Comparison of ENCODE assay signal across 17 cellular contexts in genomic region chr4:82447886-82448285, GRCh38. TPM values are rescaled to one million over a fixed set of nuclear protein-coding genes. Genes with fewer than 3 reads are reported as not detected.
A peak's percentile ranks its signal among the peaks of the same experiment; 100 is the strongest.
DNase-seq lines count a peak whose midpoint lies in the region; ATAC-seq and TF ChIP-seq lines count a peak whose summit lies in the region.
"Had no signal": no experiment of that assay in that cellular context is flagged by ENCODE, and none has a peak within 500 bp of the region (broad histone marks: within the 10 kb centered on the region; RNA-seq: fewer than 3 reads in every experiment).

No MANE protein-coding gene starts in this region.

- peaks cover 2% of the 10 kb centered on the region for H3K79me2 ChIP-seq in trophoblast cell (ENCODE audit: control insufficient read depth, insufficient read depth, low read length, poor library complexity)

- intact Hi-C loops in activated CD4-positive, alpha-beta T cell treated with anti-CD3 and anti-CD28 coated beads for 36 hours (cut with DNase I, micrococcal nuclease) = no loop called here
- intact Hi-C loops in dendritic cell treated with granulocyte-macrophage colony-stimulating factor and Interleukin-4, amounts not matched to agents 40 ng/mL and 50 ng/mL, for 4 days (cut with micrococcal nuclease) = no loop called here

- no peaks in the 10 kb centered on the region for H3K9me3 ChIP-seq in trophoblast cell (ENCODE audit: insufficient read depth, low read depth, low read length)
- H3K9me3 ChIP-seq: Caco-2, HAP-1 had no signal

- H3K14ac ChIP-seq in trophoblast cell (ENCODE audit: low read length) = no peak overlapping the region

- no peak overlapping the region for H4K12ac ChIP-seq in trophoblast cell (ENCODE audit: low read depth, low read length)

- H3K27ac ChIP-seq in trophoblast cell (ENCODE audit: low read depth, low read length) = no peak overlapping the region

- no peak overlapping the region for H3K4ac ChIP-seq in trophoblast cell (ENCODE audit: low read depth, low read length)

- no peak overlapping the region for H2AK5ac ChIP-seq in trophoblast cell (ENCODE audit: low read length)

- H3K27me3 ChIP-seq in trophoblast cell (ENCODE audit: insufficient read depth, low read length) = no peaks in the 10 kb centered on the region

- no peak for TF ChIP-seq CTCF in WTC11 (IDR thresholded peaks at IDR 0.05)

- H3K23ac ChIP-seq in trophoblast cell (ENCODE audit: low read length) = no peak overlapping the region

- H2BK12ac ChIP-seq in trophoblast cell (ENCODE audit: low read length) = no peak overlapping the region

- no peak overlapping the region for H2AFZ ChIP-seq in trophoblast cell (ENCODE audit: insufficient read depth, low read length, poor library complexity)

- H3K36me3 ChIP-seq in trophoblast cell (ENCODE audit: control insufficient read depth in 1 of 2, insufficient read depth in 2 of 2, low read length in 2 of 2) = peaks cover 22 to 24% of the 10 kb centered on the region in 2 experiments

- no peak overlapping the region for H4K91ac ChIP-seq in trophoblast cell (ENCODE audit: low read depth, low read length)

- peaks cover 12% of the 10 kb centered on the region for H3K4me1 Mint-ChIP-seq in activated CD4-positive, alpha-beta T cell treated with anti-CD3 and anti-CD28 coated beads for 36 hours
- H3K4me1 Mint-ChIP-seq in WTC11 = no peaks in the 10 kb centered on the region; the same call in 1 of the 2 replicates
- no peaks in the 10 kb centered on the region for H3K4me1 Mint-ChIP-seq in dendritic cell treated with granulocyte-macrophage colony-stimulating factor and Interleukin-4, amounts not matched to agents 40 ng/mL and 50 ng/mL, for 4 days (ENCODE audit: low read depth)

- no CpG with 5 or more reads among the region's 1 CpG for WGBS in trophoblast cell (ENCODE audit: extremely low coverage, insufficient coverage, insufficient read length)

- H3K4me3 ChIP-seq in trophoblast cell (ENCODE audit: low read depth, low read length) = no peak overlapping the region
- H3K4me3 ChIP-seq: HAP-1 had no signal

- ATAC-seq in activated CD4-positive, alpha-beta T cell treated with anti-CD3 and anti-CD28 coated beads for 36 hours = no peak
- no peak for ATAC-seq in WTC11
- ATAC-seq in GM21515 (IDR thresholded peaks at IDR 0.05; ENCODE audit: unreplicated experiment) = no peak

- POLR2A ChIA-PET in activated CD4-positive, alpha-beta T cell treated with anti-CD3 and anti-CD28 coated beads for 36 hours (lab: Charles Lee) = no interaction called here
- POLR2A ChIA-PET in WTC11 (lab: Charles Lee) = interaction anchor here (1.3 kb wide), 1 partner anchor 19 kb away, joined by 4 read pairs; no protein-coding TSS in a partner anchor

- no peak overlapping the region for H4K8ac ChIP-seq in trophoblast cell (ENCODE audit: low read depth, low read length)

- H3K9ac ChIP-seq in trophoblast cell (ENCODE audit: low read length) = no peak overlapping the region

- H3K18ac ChIP-seq in trophoblast cell (ENCODE audit: low read length) = no peak overlapping the region

- CTCF ChIA-PET in activated CD4-positive, alpha-beta T cell treated with anti-CD3 and anti-CD28 coated beads for 36 hours (lab: Charles Lee) = interaction anchor here (0.6 kb wide), 1 partner anchor 11 kb away, joined by 3 read pairs; no protein-coding TSS in a partner anchor
- CTCF ChIA-PET in WTC11 (lab: Charles Lee) = no interaction called here

- peaks cover 2% of the 10 kb centered on the region for H3K79me1 ChIP-seq in trophoblast cell (ENCODE audit: low read length)

- H3K4me1 ChIP-seq in trophoblast cell (ENCODE audit: control insufficient read depth in 1 of 2, insufficient read depth in 2 of 2, low read length in 2 of 2) = peaks cover 0 to 2% of the 10 kb centered on the region in 2 experiments
- H3K4me1 ChIP-seq: Caco-2 had no signal

- H2BK120ac ChIP-seq in trophoblast cell (ENCODE audit: insufficient read depth, low read length, poor library complexity) = no peak overlapping the region

- H3K4me2 ChIP-seq in trophoblast cell (ENCODE audit: low read length) = no peak overlapping the region

- no peaks in the 10 kb centered on the region for H3K27me3 Mint-ChIP-seq in activated CD4-positive, alpha-beta T cell treated with anti-CD3 and anti-CD28 coated beads for 36 hours
- H3K27me3 Mint-ChIP-seq in WTC11 (ENCODE audit: low read depth) = no peaks in the 10 kb centered on the region
- H3K27me3 Mint-ChIP-seq in dendritic cell treated with granulocyte-macrophage colony-stimulating factor and Interleukin-4, amounts not matched to agents 40 ng/mL and 50 ng/mL, for 4 days = no peaks in the 10 kb centered on the region

- DNase-seq in activated CD4-positive, alpha-beta T cell treated with anti-CD3 and anti-CD28 coated beads for 36 hours = no peak
- no peak for DNase-seq in activated CD4-positive, alpha-beta T cell treated with anti-CD3 and anti-CD28 coated beads for 1 hour
- DNase-seq in WTC11 (ENCODE audit: low spot score) = no peak
- DNase-seq in trophoblast cell = peak; percentile 60 to 94
- no peak for DNase-seq in NCI-H524 (lab: John Stamatoyannopoulos, UW)
- no peak for DNase-seq in stimulated activated naive CD4-positive, alpha-beta T cell (lab: John Stamatoyannopoulos, UW)
- DNase-seq: 8988T, Caco-2, IMR-90, NCI-H1417 treated with DMSO at 0.1 percent for 48 hours, NCI-H187 treated with DMSO at 0.1 percent for 48 hours, NCI-H2227 treated with DMSO at 0.1 percent for 48 hours, NCI-H510A treated with DMSO at 0.1 percent for 48 hours had no signal

- no peak overlapping the region for H3K4me3 Mint-ChIP-seq in activated CD4-positive, alpha-beta T cell treated with anti-CD3 and anti-CD28 coated beads for 36 hours
- H3K4me3 Mint-ChIP-seq in WTC11 = no peak overlapping the region
- no peak overlapping the region for H3K4me3 Mint-ChIP-seq in dendritic cell treated with granulocyte-macrophage colony-stimulating factor and Interleukin-4, amounts not matched to agents 40 ng/mL and 50 ng/mL, for 4 days
- H3K4me3 Mint-ChIP-seq: CD14-positive monocyte had no signal

- H3K36me3 Mint-ChIP-seq in activated CD4-positive, alpha-beta T cell treated with anti-CD3 and anti-CD28 coated beads for 36 hours (ENCODE audit: low read depth) = peaks cover 44% of the 10 kb centered on the region
- H3K36me3 Mint-ChIP-seq in WTC11 = peaks cover 54% of the 10 kb centered on the region
- H3K36me3 Mint-ChIP-seq in dendritic cell treated with granulocyte-macrophage colony-stimulating factor and Interleukin-4, amounts not matched to agents 40 ng/mL and 50 ng/mL, for 4 days (ENCODE audit: low read depth) = peaks cover 64% of the 10 kb centered on the region

- no peaks in the 10 kb centered on the region for H3K9me3 Mint-ChIP-seq in activated CD4-positive, alpha-beta T cell treated with anti-CD3 and anti-CD28 coated beads for 36 hours (ENCODE audit: low read depth)
- no peaks in the 10 kb centered on the region for H3K9me3 Mint-ChIP-seq in WTC11
- H3K9me3 Mint-ChIP-seq in dendritic cell treated with granulocyte-macrophage colony-stimulating factor and Interleukin-4, amounts not matched to agents 40 ng/mL and 50 ng/mL, for 4 days = no peaks in the 10 kb centered on the region

- H3K27ac Mint-ChIP-seq in activated CD4-positive, alpha-beta T cell treated with anti-CD3 and anti-CD28 coated beads for 36 hours = peak overlapping the region; percentile 19
- H3K27ac Mint-ChIP-seq in WTC11 = peak overlapping the region; percentile 60; the same call in 1 of the 2 replicates
- H3K27ac Mint-ChIP-seq in dendritic cell treated with granulocyte-macrophage colony-stimulating factor and Interleukin-4, amounts not matched to agents 40 ng/mL and 50 ng/mL, for 4 days = peak overlapping the region; percentile 12

- no peak overlapping the region for H2BK5ac ChIP-seq in trophoblast cell (ENCODE audit: low read depth, low read length, poor library complexity)

TF ChIP-seq in WTC11, 78 proteins besides CTCF, POLR2A, EP300 and RAD21 (continues in another document):
- TF ChIP-seq JUN (CRISPR knock-in tag; IDR thresholded peaks at IDR 0.05) (no peak), AFF4 (CRISPR knock-in tag; IDR thresholded peaks at IDR 0.05; ENCODE audit: borderline replicate concordance) (no peak), ZNF423 (CRISPR knock-in tag; IDR thresholded peaks at IDR 0.05) (no peak), IRF1 (CRISPR knock-in tag; IDR thresholded peaks at IDR 0.05) (no peak)

RNA-seq across cellular contexts. Expression of gene ENOPH1, which starts 17.5 kb away (rescaled TPM):
- 10 to 100 TPM; 60.1 to 81.8 TPM for total RNA-seq in activated CD4-positive, alpha-beta T cell treated with anti-CD3 and anti-CD28 coated beads for 36 hours
- 72.3 to 78.3 TPM (median 75.0 TPM) in 3 replicates for total RNA-seq in WTC11 (2021)
- 23.2 and 23.9 TPM in 2 replicates for polyA plus RNA-seq in trophoblast cell (2013)

RNA-seq across cellular contexts. Expression of gene HNRNPDL, which starts 17.6 kb away (rescaled TPM):
- 100 to 1,000 TPM; 308 to 345 TPM for total RNA-seq in activated CD4-positive, alpha-beta T cell treated with anti-CD3 and anti-CD28 coated beads for 36 hours
- 346 to 361 TPM (median 359 TPM) in 3 replicates for total RNA-seq in WTC11 (2021)
- polyA plus RNA-seq in trophoblast cell (2013) = 325 and 327 TPM in 2 replicates

Comparison
In these comparisons a context has a peak if more than half of its experiments do, and no peak if none do; other contexts are left out.
1. DNase-seq: peak in trophoblast cell (2 of 2); none in activated CD4-positive, alpha-beta T cell treated with anti-CD3 and anti-CD28 coated beads for 36 hours (single experiment), activated CD4-positive, alpha-beta T cell treated with anti-CD3 and anti-CD28 coated beads for 1 hour (single experiment), WTC11 (single experiment), NCI-H524 (0 of 2) and stimulated activated naive CD4-positive, alpha-beta T cell (0 of 6).
2. Peak in every context shown above with its lines, with median percentiles within 50 percentile points of each other: H3K27ac Mint-ChIP-seq.